ENCODE assay signal across 13 cellular contexts in the genomic region with DNA sequence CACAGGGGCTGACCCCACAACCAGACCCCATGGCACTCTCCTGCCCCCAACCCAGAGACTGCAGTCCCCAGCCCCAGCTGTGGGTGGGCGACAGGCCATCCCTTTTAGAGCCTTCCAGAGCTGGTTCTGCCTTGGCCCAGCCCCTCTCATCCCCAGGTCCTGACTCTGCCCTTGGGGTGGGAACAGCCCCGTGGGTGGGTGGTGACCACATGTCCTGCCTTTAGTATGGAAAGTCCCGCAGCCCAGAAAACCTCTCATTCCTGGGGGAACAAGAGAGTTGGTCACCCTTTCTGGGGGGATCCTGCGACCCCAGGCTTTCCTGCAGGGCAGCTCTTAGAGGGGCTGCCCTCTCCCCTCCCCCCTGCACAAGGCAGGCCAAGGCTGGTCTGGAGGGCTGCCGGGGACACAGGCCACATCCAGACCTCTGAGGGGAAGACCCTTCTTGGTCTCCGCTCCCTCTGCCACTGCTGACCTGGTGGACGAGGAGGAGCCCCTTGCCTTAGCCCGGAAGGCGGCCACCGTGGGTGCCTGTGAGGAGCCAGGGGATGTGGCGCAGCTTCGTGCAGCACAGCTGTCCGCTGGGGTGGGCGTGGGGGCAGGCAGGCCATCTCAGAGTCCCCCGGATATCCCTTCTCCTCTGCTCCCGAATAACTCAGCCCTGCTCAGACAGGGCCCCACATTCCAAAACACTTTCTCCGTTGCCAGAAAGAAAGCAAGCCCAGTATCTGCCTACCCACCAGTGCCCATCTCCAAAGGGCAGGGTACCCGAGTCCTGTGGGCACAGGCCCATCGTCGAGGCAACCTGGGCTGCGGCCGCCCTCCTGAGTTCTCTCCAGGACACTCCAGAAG. TPM values are rescaled to one million over a fixed set of nuclear protein-coding genes. Genes with fewer than 3 reads are reported as not detected.
DNase-seq lines count a peak whose midpoint lies in the region; ATAC-seq and TF ChIP-seq lines count a peak whose summit lies in the region.
"Had no signal": no experiment of that assay in that cellular context is flagged by ENCODE, and none has a peak within 500 bp of the region (broad histone marks: within the 10 kb centered on the region; RNA-seq: fewer than 3 reads in every experiment).

No MANE protein-coding gene starts in this region.

- H3K79me1 ChIP-seq in mesendoderm (ENCODE audit: low read length) (no peaks in the 10 kb centered on the region), trophoblast cell (ENCODE audit: low read length) (no peaks in the 10 kb centered on the region)

- TF ChIP-seq RAD21 in SK-N-SH (IDR thresholded peaks at IDR 0.05; ENCODE audit: low read length): no peak

- no peak overlapping the region for H4K91ac ChIP-seq in trophoblast cell (ENCODE audit: low read depth, low read length)

- no peak overlapping the region for H3K4me2 ChIP-seq in SK-N-SH
- H3K4me2 ChIP-seq in mesendoderm (ENCODE audit: low read length): no peak overlapping the region
- no peak overlapping the region for H3K4me2 ChIP-seq in trophoblast cell (ENCODE audit: low read length)
- H3K4me2 ChIP-seq: BLaER1 treated with 17β-estradiol and CSF1 and Interleukin-3, amounts not matched to agents 10 nM and 100 nM had no signal

- POLR2A ChIA-PET in SK-N-SH (lab: Yijun Ruan, JAX): no interaction called here

- no peaks in the 10 kb centered on the region for H4K20me1 ChIP-seq in SK-N-SH (ENCODE audit: insufficient read depth)
- H4K20me1 ChIP-seq: BLaER1 treated with 17β-estradiol and CSF1 and Interleukin-3, amounts not matched to agents 10 nM and 100 nM had no signal

- no peak for TF ChIP-seq CTCF in SK-N-SH (IDR thresholded peaks at IDR 0.05)

- no peak overlapping the region for H2AK5ac ChIP-seq in mesendoderm (ENCODE audit: low read length)
- H2AK5ac ChIP-seq in trophoblast cell (ENCODE audit: low read length): no peak overlapping the region

- H3K23ac ChIP-seq in mesendoderm (ENCODE audit: low read length) (no peak overlapping the region), trophoblast cell (ENCODE audit: low read length) (no peak overlapping the region)

- no peaks in the 10 kb centered on the region for H3K79me2 ChIP-seq in SK-N-SH (ENCODE audit: insufficient read depth)
- H3K79me2 ChIP-seq in mesendoderm (ENCODE audit: control insufficient read depth, insufficient read depth, low read length): no peaks in the 10 kb centered on the region
- H3K79me2 ChIP-seq in trophoblast cell (ENCODE audit: control insufficient read depth, insufficient read depth, low read length, poor library complexity): no peaks in the 10 kb centered on the region

- H4K8ac ChIP-seq in mesendoderm (ENCODE audit: low read depth, low read length) (no peak overlapping the region), trophoblast cell (ENCODE audit: low read depth, low read length) (no peak overlapping the region)

- H3K4me3 ChIP-seq in SK-N-SH (ENCODE audit: low read depth in 2 of 2, low read length in 1 of 2) (no peak overlapping the region), right cardiac atrium (ENCODE audit: low read length) (no peak overlapping the region), mesendoderm (ENCODE audit: low read length) (no peak overlapping the region), skeletal muscle tissue (ENCODE audit: low read length in 3 of 3) (peak overlapping the region in 2 of 3 donors; percentile 40 to 54), trophoblast cell (ENCODE audit: low read depth, low read length) (no peak overlapping the region)
- H3K4me3 ChIP-seq: BLaER1 treated with 17β-estradiol and CSF1 and Interleukin-3, amounts not matched to agents 10 nM and 100 nM had no signal

- H3K27me3 ChIP-seq in SK-N-SH (ENCODE audit: insufficient read depth) (no peaks in the 10 kb centered on the region), right cardiac atrium (ENCODE audit: control insufficient read depth, insufficient read depth) (no peaks in the 10 kb centered on the region), mesendoderm (ENCODE audit: insufficient read depth, low read length, poor library complexity) (no peaks in the 10 kb centered on the region), skeletal muscle tissue (ENCODE audit: control insufficient read depth in 3 of 3, insufficient read depth in 3 of 3, low read length in 3 of 3) (no peaks in the 10 kb centered on the region), trophoblast cell (ENCODE audit: insufficient read depth, low read length) (no peaks in the 10 kb centered on the region)
- H3K27me3 ChIP-seq: BLaER1 treated with 17β-estradiol and CSF1 and Interleukin-3, amounts not matched to agents 10 nM and 100 nM had no signal

- no peaks in the 10 kb centered on the region for H3K9me2 ChIP-seq in SK-N-SH

- ATAC-seq in SK-N-SH treated with all-trans-retinoic acid at 6 μM for 48 hours (no peak), right cardiac atrium (no peak)

- no peak overlapping the region for H2AFZ ChIP-seq in SK-N-SH (ENCODE audit: low read depth)
- no peak overlapping the region for H2AFZ ChIP-seq in trophoblast cell (ENCODE audit: insufficient read depth, low read length, poor library complexity)

- no peak overlapping the region for H4K12ac ChIP-seq in trophoblast cell (ENCODE audit: low read depth, low read length)

- peaks cover 0 to 49% of the 10 kb centered on the region in 2 experiments; a peak in 1 of 4 replicates for H3K4me1 ChIP-seq in SK-N-SH (ENCODE audit: control insufficient read depth in 1 of 2, insufficient read depth in 2 of 2, low read depth in 1 of 2, low read length in 1 of 2)
- peaks cover 2% of the 10 kb centered on the region for H3K4me1 ChIP-seq in right cardiac atrium (ENCODE audit: control insufficient read depth, insufficient read depth, low read length)
- no peaks in the 10 kb centered on the region for H3K4me1 ChIP-seq in mesendoderm (ENCODE audit: control insufficient read depth, low read depth, low read length)
- peaks cover 55 to 85% (median 77%) of the 10 kb centered on the region in 3 donors for H3K4me1 ChIP-seq in skeletal muscle tissue (ENCODE audit: control insufficient read depth in 3 of 3, insufficient read depth in 3 of 3, low read length in 3 of 3)
- H3K4me1 ChIP-seq in trophoblast cell (ENCODE audit: control insufficient read depth in 1 of 2, insufficient read depth in 2 of 2, low read length in 2 of 2): no peaks in the 10 kb centered on the region

- no peak overlapping the region for H3K9ac ChIP-seq in SK-N-SH
- H3K9ac ChIP-seq in mesendoderm (ENCODE audit: low read length): no peak overlapping the region
- H3K9ac ChIP-seq in skeletal muscle tissue (ENCODE audit: low read depth in 1 of 3, low read length in 3 of 3): peak overlapping the region; percentile 57 to 81 (median 68)
- no peak overlapping the region for H3K9ac ChIP-seq in trophoblast cell (ENCODE audit: low read length)
- H3K9ac ChIP-seq: BLaER1 treated with 17β-estradiol and CSF1 and Interleukin-3, amounts not matched to agents 10 nM and 100 nM had no signal

- intact Hi-C loops in right cardiac atrium (cut with DNase I): no loop called here
- intact Hi-C loops in cardiac septum (cut with DNase I): loop anchor here (5.0 kb wide), 1 partner anchor 84 kb away; no protein-coding TSS in a partner anchor

- DNase-seq in SK-N-SH (peak; percentile 38), right cardiac atrium (peak in 2 of 3 donors; percentile 11 to 52), cardiac septum (ENCODE audit: low spot score) (no peak), mesendoderm (no peak), trophoblast cell (no peak)
- DNase-seq in stimulated activated naive CD4-positive, alpha-beta T cell (lab: John Stamatoyannopoulos, UW): no peak
- DNase-seq: CD4-positive, CD25-positive, alpha-beta regulatory T cell; DMS53; GF-D8 had no signal

- no peak overlapping the region for H2BK120ac ChIP-seq in mesendoderm (ENCODE audit: low read depth, low read length)
- no peak overlapping the region for H2BK120ac ChIP-seq in trophoblast cell (ENCODE audit: insufficient read depth, low read length, poor library complexity)

- CTCF ChIA-PET in SK-N-SH (lab: Yijun Ruan, JAX): interaction anchor here (0.9 kb wide), 1 partner anchor 168 kb away, joined by 5 read pairs; no protein-coding TSS in a partner anchor

- H2BK5ac ChIP-seq in mesendoderm (ENCODE audit: low read length) (no peak overlapping the region), trophoblast cell (ENCODE audit: low read depth, low read length, poor library complexity) (no peak overlapping the region)

- no peak overlapping the region for H2BK12ac ChIP-seq in trophoblast cell (ENCODE audit: low read length)

- no peak overlapping the region for H3K14ac ChIP-seq in trophoblast cell (ENCODE audit: low read length)

- no peak for TF ChIP-seq EP300 in SK-N-SH (IDR thresholded peaks at IDR 0.05; ENCODE audit: borderline replicate concordance in 1 of 2, low read depth in 1 of 2, low read length in 1 of 2)

- H3F3A ChIP-seq in SK-N-SH (replicated peaks; ENCODE audit: insufficient read depth): no peaks in the 10 kb centered on the region

- H3K18ac ChIP-seq in mesendoderm (ENCODE audit: low read length) (no peak overlapping the region), trophoblast cell (ENCODE audit: low read length) (no peak overlapping the region)

- H3K9me3 ChIP-seq in SK-N-SH (no peaks in the 10 kb centered on the region), right cardiac atrium (ENCODE audit: control insufficient read depth, low read length) (no peaks in the 10 kb centered on the region), skeletal muscle tissue (ENCODE audit: control insufficient read depth in 3 of 3, low read length in 3 of 3) (no peaks in the 10 kb centered on the region), trophoblast cell (ENCODE audit: insufficient read depth, low read depth, low read length) (no peaks in the 10 kb centered on the region)
- H3K9me3 ChIP-seq: BLaER1 treated with 17β-estradiol and CSF1 and Interleukin-3, amounts not matched to agents 10 nM and 100 nM had no signal

- H3K4ac ChIP-seq in mesendoderm (ENCODE audit: low read depth, low read length) (no peak overlapping the region), trophoblast cell (ENCODE audit: low read depth, low read length) (no peak overlapping the region)

- no peak overlapping the region; a peak in 1 of 4 replicates for H3K27ac ChIP-seq in SK-N-SH (ENCODE audit: low read depth in 2 of 2, low read length in 1 of 2)
- H3K27ac ChIP-seq in right cardiac atrium (ENCODE audit: low read length): no peak overlapping the region
- H3K27ac ChIP-seq in mesendoderm (ENCODE audit: low read depth, low read length): no peak overlapping the region
- peak overlapping the region; percentile 82 for H3K27ac ChIP-seq in skeletal muscle tissue (ENCODE audit: low read depth, low read length)
- no peak overlapping the region for H3K27ac ChIP-seq in trophoblast cell (ENCODE audit: low read depth, low read length)
- H3K27ac ChIP-seq: 22Rv1; BLaER1 treated with 17β-estradiol and CSF1 and Interleukin-3, amounts not matched to agents 10 nM and 100 nM had no signal

- H3K36me3 ChIP-seq in SK-N-SH (replicated peaks in 1 of 2; ENCODE audit: control insufficient read depth in 1 of 2, insufficient read depth in 2 of 2, low read length in 1 of 2) (no peaks in the 10 kb centered on the region), mesendoderm (ENCODE audit: control insufficient read depth, insufficient read depth, low read length) (no peaks in the 10 kb centered on the region), skeletal muscle tissue (ENCODE audit: control insufficient read depth in 3 of 3, insufficient read depth in 3 of 3, low read length in 3 of 3) (no peaks in the 10 kb centered on the region), trophoblast cell (ENCODE audit: control insufficient read depth in 1 of 2, insufficient read depth in 2 of 2, low read length in 2 of 2) (no peaks in the 10 kb centered on the region)
- H3K36me3 ChIP-seq: BLaER1 treated with 17β-estradiol and CSF1 and Interleukin-3, amounts not matched to agents 10 nM and 100 nM had no signal

- H3K56ac ChIP-seq in mesendoderm (ENCODE audit: low read length): peak overlapping the region; percentile 49

- H4K5ac ChIP-seq in mesendoderm (ENCODE audit: low read length): no peak overlapping the region

- H2BK15ac ChIP-seq in mesendoderm (replicated peaks; ENCODE audit: low read depth): no peak overlapping the region

- WGBS in SK-N-SH (ENCODE audit: low lambda C conversion rate): 83% methylated on average over 5 of the region's 22 CpGs
- 80% methylated on average over 22 of the region's 22 CpGs for WGBS in right cardiac atrium
- WGBS in mesendoderm (ENCODE audit: extremely low coverage, insufficient coverage, low lambda C conversion rate): no CpG with 5 or more reads among the region's 22 CpGs
- no CpG with 5 or more reads among the region's 22 CpGs for WGBS in trophoblast cell (ENCODE audit: extremely low coverage, insufficient coverage, insufficient read length)

RNA-seq across cellular contexts. Expression of gene MXD4, which starts 6.7 kb away (rescaled TPM):
- 38.6 and 42.2 TPM in 2 replicates for polyA plus RNA-seq in SK-N-SH (2012; rRNA removed)
- polyA plus RNA-seq in SK-N-SH (2012; cell fraction: cytosol; rRNA removed): 17.3 and 28.2 TPM in 2 replicates
- 58.8 and 62.0 TPM in 2 replicates for polyA plus RNA-seq in SK-N-SH (2012; cell fraction: nucleus; rRNA removed)
- total RNA-seq in right cardiac atrium: 10 to 100 TPM; 27.2 to 35.8 (median 31.6) TPM
- polyA plus RNA-seq in right cardiac atrium: 43.1 TPM
- 37.9 TPM for total RNA-seq in cardiac septum
- polyA plus RNA-seq in mesendoderm (2013, experiment 1 of 2): 10.1 TPM
- 10.8 TPM for polyA plus RNA-seq in mesendoderm (2013, experiment 2 of 2)
- total RNA-seq in skeletal muscle tissue: 21.4 TPM
- 33.2 and 33.5 TPM in 2 replicates for polyA plus RNA-seq in trophoblast cell (2013)

RNA-seq across cellular contexts. Expression of gene HAUS3, which starts 26.7 kb away (rescaled TPM):
- 6.3 and 6.4 TPM in 2 replicates for polyA plus RNA-seq in SK-N-SH (2012; rRNA removed)
- 4.0 and 4.4 TPM in 2 replicates for polyA plus RNA-seq in SK-N-SH (2012; cell fraction: cytosol; rRNA removed)
- polyA plus RNA-seq in SK-N-SH (2012; cell fraction: nucleus; rRNA removed): 15.3 and 15.8 TPM in 2 replicates
- total RNA-seq in right cardiac atrium: 1 to 10 TPM; 6.1 to 8.9 (median 7.4) TPM
- 4.3 TPM for polyA plus RNA-seq in right cardiac atrium
- total RNA-seq in cardiac septum: 5.6 TPM
- 15.8 TPM for polyA plus RNA-seq in mesendoderm (2013, experiment 1 of 2)
- polyA plus RNA-seq in mesendoderm (2013, experiment 2 of 2): 15.6 TPM
- total RNA-seq in skeletal muscle tissue: 6.8 TPM
- polyA plus RNA-seq in trophoblast cell (2013): 13.2 and 13.7 TPM in 2 replicates

RNA-seq across cellular contexts. Expression of gene POLN, which starts 26.7 kb away (rescaled TPM):
- polyA plus RNA-seq in SK-N-SH (2012; rRNA removed): 0.67 and 1.2 TPM in 2 replicates
- polyA plus RNA-seq in SK-N-SH (2012; cell fraction: cytosol; rRNA removed): 0.31 and 0.38 TPM in 2 replicates
- polyA plus RNA-seq in SK-N-SH (2012; cell fraction: nucleus; rRNA removed): 4.2 and 4.9 TPM in 2 replicates
- total RNA-seq in right cardiac atrium: 1 to 10 TPM; 3.5 to 5.9 (median 4.6) TPM
- 1.5 TPM for polyA plus RNA-seq in right cardiac atrium
- 2.3 TPM for total RNA-seq in cardiac septum
- 1.3 TPM for polyA plus RNA-seq in mesendoderm (2013, experiment 1 of 2)
- 1.3 TPM for polyA plus RNA-seq in mesendoderm (2013, experiment 2 of 2)
- total RNA-seq in skeletal muscle tissue: 4.2 TPM
- 1.2 and 1.5 TPM in 2 replicates for polyA plus RNA-seq in trophoblast cell (2013)

Comparison
In these comparisons a context has a peak if more than half of its experiments do, and no peak if none do; other contexts are left out.
1. DNase-seq: peak in SK-N-SH (single experiment) and right cardiac atrium (2 of 3); none in cardiac septum (single experiment), mesendoderm (single experiment), stimulated activated naive CD4-positive, alpha-beta T cell (0 of 6) and trophoblast cell (0 of 2).
2. H3K4me3 ChIP-seq: peak in skeletal muscle tissue (2 of 3); none in SK-N-SH (0 of 2), right cardiac atrium (single experiment), mesendoderm (single experiment) and trophoblast cell (single experiment).
3. H3K9ac ChIP-seq: peak in skeletal muscle tissue (3 of 3); none in SK-N-SH (single experiment), mesendoderm (single experiment) and trophoblast cell (single experiment).